Comparison of ENCODE assay signal across 28 cellular contexts in genomic region chr6:53903357-53903756, GRCh38.
"Had no signal": no experiment of that assay in that cellular context is flagged by ENCODE, and none has a peak within 500 bp of the region (broad histone marks: within the 10 kb centered on the region; RNA-seq: fewer than 3 reads in every experiment).

No MANE protein-coding gene starts in this region.

- H3K27me3 Mint-ChIP-seq: stimulated activated memory B cell treated with anti-CD40 and anti-IgM and Interleukin-4, amounts not matched to agents 10 μg/mL and 1 μg/mL and 100 μg/mL, for 72 hours; stimulated activated naive B cell treated with anti-CD40 and anti-IgM and Interleukin-4, amounts not matched to agents 10 μg/mL and 1 μg/mL and 100 μg/mL, for 72 hours; stimulated activated naive CD8-positive, alpha-beta T cell treated with anti-CD3 and anti-CD28 coated beads, Interleukin-15, amount 100 ng/mL, for 72 hours; stimulated activated naive CD8-positive, alpha-beta T cell treated with anti-CD3 and anti-CD28 coated beads, Interleukin-15, Interleukin-2, amounts not matched to agents 100 ng/mL and 50 ng/mL, for 24 hours; type B pancreatic cell had no signal

- H3K9me3 Mint-ChIP-seq: stimulated activated effector memory CD8-positive, alpha-beta T cell treated with anti-CD3 and anti-CD28 coated beads, Interleukin-12 subunit alpha, Interleukin-12 subunit beta, amount 100 ng/mL, for 72 hours; stimulated activated memory B cell treated with anti-CD40 and anti-IgM and Interleukin-4, amounts not matched to agents 10 μg/mL and 1 μg/mL and 100 μg/mL, for 72 hours; stimulated activated naive B cell treated with anti-CD40 and anti-IgM and Interleukin-4, amounts not matched to agents 10 μg/mL and 1 μg/mL and 100 μg/mL, for 72 hours; stimulated activated naive CD8-positive, alpha-beta T cell treated with anti-CD3 and anti-CD28 coated beads, Interleukin-15, amount 100 ng/mL, for 72 hours; stimulated activated naive CD8-positive, alpha-beta T cell treated with anti-CD3 and anti-CD28 coated beads, Interleukin-15, Interleukin-2, amounts not matched to agents 100 ng/mL and 50 ng/mL, for 24 hours; type B pancreatic cell had no signal

- H3K4me3 Mint-ChIP-seq: stimulated activated effector memory CD8-positive, alpha-beta T cell treated with anti-CD3 and anti-CD28 coated beads, Interleukin-12 subunit alpha, Interleukin-12 subunit beta, amount 100 ng/mL, for 72 hours; stimulated activated memory B cell treated with anti-CD40 and anti-IgM and Interleukin-4, amounts not matched to agents 10 μg/mL and 1 μg/mL and 100 μg/mL, for 72 hours; stimulated activated naive B cell treated with anti-CD40 and anti-IgM and Interleukin-4, amounts not matched to agents 10 μg/mL and 1 μg/mL and 100 μg/mL, for 72 hours; stimulated activated naive CD8-positive, alpha-beta T cell treated with anti-CD3 and anti-CD28 coated beads, Interleukin-15, amount 100 ng/mL, for 72 hours; stimulated activated naive CD8-positive, alpha-beta T cell treated with anti-CD3 and anti-CD28 coated beads, Interleukin-15, Interleukin-2, amounts not matched to agents 100 ng/mL and 50 ng/mL, for 24 hours; type B pancreatic cell had no signal

- H3K4me3 ChIP-seq: stomach, suprapubic skin, testis, thoracic aorta, thyroid gland, tibial artery, tibial nerve, transverse colon, upper lobe of left lung, upper lobe of right lung, uterus, vagina had no signal

- H3K36me3 ChIP-seq: upper lobe of right lung, uterus had no signal

- H3K4me1 ChIP-seq: stomach, suprapubic skin, testis, tibial artery, transverse colon, upper lobe of left lung, upper lobe of right lung, uterus, vagina had no signal

- H3K9me3 ChIP-seq: stomach, suprapubic skin, testis, thoracic aorta, thyroid gland, tibial artery, tibial nerve, transverse colon, upper lobe of left lung, upper lobe of right lung, uterus, vagina had no signal

- DNase-seq: stimulated activated CD4-positive, alpha-beta T cell treated with anti-CD3 and anti-CD28 coated beads, Interleukin-2, amount 100 ng/mL, for 48 hours; stimulated activated CD4-positive, alpha-beta T cell treated with anti-CD3 and anti-CD28 coated beads, Interleukin-4, amount 100 ng/mL, for 1 hour; stimulated activated CD4-positive, alpha-beta T cell treated with anti-CD3 and anti-CD28 coated beads, Interleukin-4, amount 100 ng/mL, for 24 hours; stimulated activated CD4-positive, alpha-beta T cell treated with anti-CD3 and anti-CD28 coated beads, Interleukin-4, amount 100 ng/mL, for 4 hours; stimulated activated CD8-positive, alpha-beta memory T cell treated with anti-CD3 and anti-CD28 coated beads, Interleukin-4, amount 100 ng/mL, for 48 hours; stimulated activated naive B cell treated with anti-CD40 and anti-IgM and Interleukin-4, amounts not matched to agents 10 μg/mL and 1 μg/mL and 100 μg/mL, for 72 hours; stimulated activated naive CD4-positive, alpha-beta T cell; stimulated activated naive CD4-positive, alpha-beta T cell treated with Interleukin-2 at 50 U/mL for 16 hours; stimulated activated naive CD8-positive, alpha-beta T cell treated with anti-CD3 and anti-CD28 coated beads, Interleukin-15, amount 100 ng/mL, for 72 hours; stimulated activated naive CD8-positive, alpha-beta T cell treated with anti-CD3 and anti-CD28 coated beads, Interleukin-15, Interleukin-2, amounts not matched to agents 100 U/mL and 50 U/mL, for 24 hours; stomach; substantia nigra; testis; thyroid gland; tibial artery; transverse colon; trophoblast cell; upper lobe of left lung; upper lobe of right lung; uterus had no signal

- H3K27ac Mint-ChIP-seq: stimulated activated effector memory CD8-positive, alpha-beta T cell treated with anti-CD3 and anti-CD28 coated beads, Interleukin-12 subunit alpha, Interleukin-12 subunit beta, amount 100 ng/mL, for 72 hours; stimulated activated memory B cell treated with anti-CD40 and anti-IgM and Interleukin-4, amounts not matched to agents 10 μg/mL and 1 μg/mL and 100 μg/mL, for 72 hours; stimulated activated naive B cell treated with anti-CD40 and anti-IgM and Interleukin-4, amounts not matched to agents 10 μg/mL and 1 μg/mL and 100 μg/mL, for 72 hours; stimulated activated naive CD8-positive, alpha-beta T cell treated with anti-CD3 and anti-CD28 coated beads, Interleukin-15, amount 100 ng/mL, for 72 hours; stimulated activated naive CD8-positive, alpha-beta T cell treated with anti-CD3 and anti-CD28 coated beads, Interleukin-15, Interleukin-2, amounts not matched to agents 100 ng/mL and 50 ng/mL, for 24 hours; type B pancreatic cell had no signal

- H3K27ac ChIP-seq: stomach, suprapubic skin, testis, thoracic aorta, thyroid gland, tibial artery, tibial nerve, transverse colon, upper lobe of left lung, upper lobe of right lung, uterus, vagina had no signal

- H3K4me1 Mint-ChIP-seq: stimulated activated effector memory CD8-positive, alpha-beta T cell treated with anti-CD3 and anti-CD28 coated beads, Interleukin-12 subunit alpha, Interleukin-12 subunit beta, amount 100 ng/mL, for 72 hours; stimulated activated memory B cell treated with anti-CD40 and anti-IgM and Interleukin-4, amounts not matched to agents 10 μg/mL and 1 μg/mL and 100 μg/mL, for 72 hours; stimulated activated naive B cell treated with anti-CD40 and anti-IgM and Interleukin-4, amounts not matched to agents 10 μg/mL and 1 μg/mL and 100 μg/mL, for 72 hours; stimulated activated naive CD8-positive, alpha-beta T cell treated with anti-CD3 and anti-CD28 coated beads, Interleukin-15, amount 100 ng/mL, for 72 hours had no signal
